In genomic region chr19:13150187-13150918, GRCh38 we compare ENCODE assay signal across 1 cellular context.
TF ChIP-seq lines count a peak whose summit lies in the region.

Gene IER2, plus strand, starts transcription at chr19:13150411. Its CDS starts 2,776 bp downstream, at chr19:13153187.
Gene STX10, minus strand, starts transcription at chr19:13150375. Its CDS starts 202 bp downstream, at chr19:13150173.

TF ChIP-seq in K562, 482 proteins besides CTCF, POLR2A, EP300 and RAD21 (continued from another document and continues in another):
- TF ChIP-seq ZNF407 (IDR thresholded peaks at IDR 0.05; ENCODE audit: low read depth) = peak; percentile 71
- peak; percentile 92; the same call in 1 of the 2 replicates for TF ChIP-seq ZC3H4 (CRISPR knock-in tag; IDR thresholded peaks at IDR 0.05; ENCODE audit: borderline replicate concordance)
- no peak for TF ChIP-seq KAT2B (IDR thresholded peaks at IDR 0.05; ENCODE audit: low read depth, low read length)
- TF ChIP-seq RBM17 (IDR thresholded peaks at IDR 0.05; ENCODE audit: borderline replicate concordance, low read depth, low read length) = no peak
- no peak for TF ChIP-seq NFE2 (IDR thresholded peaks at IDR 0.05; ENCODE audit: low read depth)
- TF ChIP-seq ZNF384 (IDR thresholded peaks at IDR 0.05; ENCODE audit: low read depth, low read length) = peak; percentile 34
- no peak for TF ChIP-seq FOS (IDR thresholded peaks at IDR 0.05; ENCODE audit: extremely low read depth, insufficient read length)
- TF ChIP-seq HES1 (IDR thresholded peaks at IDR 0.05; ENCODE audit: low read depth) = no peak; the same call in 1 of the 2 replicates
- no peak for TF ChIP-seq CHCHD3 (CRISPR knock-in tag; IDR thresholded peaks at IDR 0.05)
- TF ChIP-seq OTX1 (CRISPR knock-in tag; IDR thresholded peaks at IDR 0.05) = no peak
- peak; percentile 74 for TF ChIP-seq JUN (IDR thresholded peaks at IDR 0.05; ENCODE audit: borderline replicate concordance, low read depth, low read length)
- peak; percentile 19; the same call in 1 of the 2 replicates for TF ChIP-seq JUN (CRISPR knock-in tag; IDR thresholded peaks at IDR 0.05; ENCODE audit: borderline replicate concordance)
- no peak for TF ChIP-seq KHSRP (IDR thresholded peaks at IDR 0.05)
- TF ChIP-seq ZNF282 (CRISPR knock-in tag; IDR thresholded peaks at IDR 0.05) = no peak
- TF ChIP-seq ZNF79 (CRISPR knock-in tag; IDR thresholded peaks at IDR 0.05; ENCODE audit: low read depth) = no peak
- TF ChIP-seq ZNF23 (CRISPR knock-in tag; IDR thresholded peaks at IDR 0.05) = no peak
- no peak for TF ChIP-seq ZNF518B (CRISPR knock-in tag; IDR thresholded peaks at IDR 0.05)
- TF ChIP-seq ZNF134 (CRISPR knock-in tag; conservative IDR thresholded peaks at IDR 0.05) = no peak
- TF ChIP-seq GTF2F1 (IDR thresholded peaks at IDR 0.05; ENCODE audit: low read depth, low read length) = peak; percentile 43; the same call in 1 of the 2 replicates
- TF ChIP-seq ZBTB33 (CRISPR knock-in tag; IDR thresholded peaks at IDR 0.05) = 0 out of 2 replicates have a peak, but pooled peaks have one; percentile 52
- no peak for TF ChIP-seq ZFP30 (CRISPR knock-in tag; IDR thresholded peaks at IDR 0.05; ENCODE audit: borderline replicate concordance)
- no peak for TF ChIP-seq ZNF766 (CRISPR knock-in tag; conservative IDR thresholded peaks at IDR 0.05)
- no peak for TF ChIP-seq ZNF512 (tag; IDR thresholded peaks at IDR 0.05)
- TF ChIP-seq ZKSCAN3 (CRISPR knock-in tag; IDR thresholded peaks at IDR 0.05) = no peak
- peak; percentile 69; the same call in 1 of the 2 replicates for TF ChIP-seq THAP12 (CRISPR knock-in tag; IDR thresholded peaks at IDR 0.05)
- TF ChIP-seq PHTF2 (CRISPR knock-in tag; IDR thresholded peaks at IDR 0.05) = no peak
- TF ChIP-seq CBX1 (IDR thresholded peaks at IDR 0.05; ENCODE audit: low read depth) = no peak; the same call in 1 of the 2 replicates
- no peak for TF ChIP-seq BRCA1 (IDR thresholded peaks at IDR 0.05)
- TF ChIP-seq BRCA1 (CRISPR knock-in tag; IDR thresholded peaks at IDR 0.05) = 0 out of 2 replicates have a peak, but pooled peaks have one; percentile 22
- peak; percentile 39; the same call in 1 of the 2 replicates for TF ChIP-seq NFIC (IDR thresholded peaks at IDR 0.05)
- TF ChIP-seq SMARCA5 (IDR thresholded peaks at IDR 0.05) = 0 out of 2 replicates have a peak, but pooled peaks have one; percentile 19
- TF ChIP-seq TSC22D4 (tag; IDR thresholded peaks at IDR 0.05) = no peak
- TF ChIP-seq MNT (conservative IDR thresholded peaks at IDR 0.05) = peak; percentile 92 to 95
- TF ChIP-seq PATZ1 (CRISPR knock-in tag; IDR thresholded peaks at IDR 0.05; ENCODE audit: borderline replicate concordance) = no peak
- TF ChIP-seq NR4A1 (CRISPR knock-in tag; IDR thresholded peaks at IDR 0.05) = no peak
- TF ChIP-seq NR4A1 (tag; IDR thresholded peaks at IDR 0.05) = 0 out of 2 replicates have a peak, but pooled peaks have one; percentile 44
- peak; percentile 49; the same call in 1 of the 2 replicates for TF ChIP-seq HLTF (IDR thresholded peaks at IDR 0.05)
- no peak for TF ChIP-seq ZNF445 (CRISPR knock-in tag; IDR thresholded peaks at IDR 0.05; ENCODE audit: low read depth)
- peak; percentile 30 for TF ChIP-seq NEUROD1 (IDR thresholded peaks at IDR 0.05; ENCODE audit: borderline replicate concordance, low read depth, low read length, partially characterized antibody)
